23 cellular contexts compared by ENCODE assay signal in the genomic region with DNA sequence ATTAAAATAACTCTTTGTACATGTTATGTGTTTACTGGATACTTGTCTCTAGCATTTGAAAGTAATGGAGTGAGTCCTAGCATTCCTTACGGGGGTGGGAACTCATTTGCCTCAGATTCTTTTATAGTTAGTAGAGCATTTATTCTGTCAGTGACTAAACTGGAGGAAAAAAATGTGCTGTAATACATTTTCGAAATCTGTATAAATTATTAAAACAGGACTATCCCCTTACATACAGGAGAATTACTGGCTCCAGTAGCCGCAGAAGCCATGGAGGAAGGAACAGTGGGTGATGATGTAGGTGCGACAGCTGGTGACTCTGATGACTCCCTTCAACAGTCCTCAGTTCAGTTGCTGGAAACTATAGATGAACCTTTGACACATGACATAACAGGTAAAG.
DNase-seq lines count a peak whose midpoint lies in the region; ATAC-seq and TF ChIP-seq lines count a peak whose summit lies in the region.
"Had no signal": no experiment of that assay in that cellular context is flagged by ENCODE, and none has a peak within 500 bp of the region (broad histone marks: within the 10 kb centered on the region; RNA-seq: fewer than 3 reads in every experiment).

No MANE protein-coding gene starts in this region.

- no peaks in the 10 kb centered on the region for H3K9me3 Mint-ChIP-seq in chondrocyte (ENCODE audit: low read depth)
- peaks cover 0 to 1% (median 0%) of the 10 kb centered on the region in 11 donors for H3K9me3 Mint-ChIP-seq in naive thymus-derived CD4-positive, alpha-beta T cell
- no peaks in the 10 kb centered on the region for H3K9me3 Mint-ChIP-seq in stimulated activated effector memory CD8-positive, alpha-beta T cell treated with anti-CD3 and anti-CD28 coated beads, Interleukin-12 subunit alpha, Interleukin-12 subunit beta, amount 100 ng/mL, for 72 hours
- H3K9me3 Mint-ChIP-seq: activated naive CD8-positive, alpha-beta T cell treated with anti-CD3 and anti-CD28 coated beads, Interleukin-2, amount 50 U/mL, for 24 hours; central memory CD8-positive, alpha-beta T cell; effector memory CD8-positive, alpha-beta T cell; neural crest cell had no signal

- in situ Hi-C loops in ACHN (cut with HindIII; ENCODE audit: low pct_ligation_motif_present, low pct_unique_long_range_greater_than_20kb, low sequenced_read_pairs), result no loop called here

- no peak overlapping the region for H3K27ac ChIP-seq in naive thymus-derived CD4-positive, alpha-beta T cell (ENCODE audit: low read depth, low read length)
- H3K27ac ChIP-seq: foreskin keratinocyte, prostate gland had no signal

- H3K36me3 Mint-ChIP-seq in chondrocyte (ENCODE audit: low read depth), result peaks cover 16% of the 10 kb centered on the region
- H3K36me3 Mint-ChIP-seq in naive thymus-derived CD4-positive, alpha-beta T cell, result peaks cover 4 to 52% (median 35%) of the 10 kb centered on the region in 5 donors
- H3K36me3 Mint-ChIP-seq in stimulated activated effector memory CD8-positive, alpha-beta T cell treated with anti-CD3 and anti-CD28 coated beads, Interleukin-12 subunit alpha, Interleukin-12 subunit beta, amount 100 ng/mL, for 72 hours, result peaks cover 99% of the 10 kb centered on the region

- intact Hi-C loops in naive thymus-derived CD4-positive, alpha-beta T cell (cut with micrococcal nuclease), result loop anchor here in 1 of 2 donors (5.0 kb wide), 1 partner anchor 37 kb away; no protein-coding TSS in a partner anchor

- DNase-seq in ACHN (peak; percentile 13), HCEC 1CT (peak; percentile 30), chondrocyte (ENCODE audit: low spot score) (no peak), kidney tubule cell (ENCODE audit: low spot score) (peak; percentile 6), mesenteric fat pad (ENCODE audit: low spot score) (no peak)
- DNase-seq in naive thymus-derived CD4-positive, alpha-beta T cell, result no peak
- no peak for DNase-seq in stimulated activated effector memory CD8-positive, alpha-beta T cell treated with anti-CD3 and anti-CD28 coated beads, Interleukin-12 subunit alpha, Interleukin-12 subunit beta, amount 100 ng/mL, for 72 hours (ENCODE audit: low spot score in 2 of 2)
- DNase-seq: 8988T; activated CD4-positive, alpha-beta T cell treated with anti-CD3 and anti-CD28 coated beads, Interleukin-2, amount 50 U/mL, for 1 hour; activated CD8-positive, alpha-beta memory T cell treated with anti-CD3 and anti-CD28 coated beads, Interleukin-2, amount 50 U/mL, for 4 hours; activated effector memory CD4-positive, alpha-beta T cell treated with Interleukin-2 at 50 U/mL for 16 hours; activated naive CD8-positive, alpha-beta T cell treated with anti-CD3 and anti-CD28 coated beads, Interleukin-2, amount 50 U/mL, for 24 hours; effector memory CD8-positive, alpha-beta T cell; KG1; mesendoderm; NCI-H1092; NCI-H2029; stimulated activated CD4-positive, alpha-beta T cell treated with anti-CD3 and anti-CD28 coated beads, Interleukin-4, amount 100 ng/mL, for 4 hours had no signal

- H3K4me3 Mint-ChIP-seq in chondrocyte (ENCODE audit: unreplicated experiment), result no peak overlapping the region
- H3K4me3 Mint-ChIP-seq in naive thymus-derived CD4-positive, alpha-beta T cell, result no peak overlapping the region
- H3K4me3 Mint-ChIP-seq in stimulated activated effector memory CD8-positive, alpha-beta T cell treated with anti-CD3 and anti-CD28 coated beads, Interleukin-12 subunit alpha, Interleukin-12 subunit beta, amount 100 ng/mL, for 72 hours, result no peak overlapping the region
- H3K4me3 Mint-ChIP-seq: activated naive CD8-positive, alpha-beta T cell treated with anti-CD3 and anti-CD28 coated beads, Interleukin-2, amount 50 U/mL, for 24 hours; central memory CD8-positive, alpha-beta T cell; effector memory CD8-positive, alpha-beta T cell; neural crest cell had no signal

- H3K4me3 ChIP-seq in naive thymus-derived CD4-positive, alpha-beta T cell (ENCODE audit: low read length), result no peak overlapping the region
- H3K4me3 ChIP-seq: prostate gland had no signal

- no peak for TF ChIP-seq CTCF in chondrocyte (IDR thresholded peaks at IDR 0.05)

- H3K4me1 Mint-ChIP-seq in chondrocyte (ENCODE audit: low read depth), result peaks cover 30% of the 10 kb centered on the region
- H3K4me1 Mint-ChIP-seq in naive thymus-derived CD4-positive, alpha-beta T cell, result peaks cover 0 to 2% (median 0%) of the 10 kb centered on the region in 7 donors
- H3K4me1 Mint-ChIP-seq in stimulated activated effector memory CD8-positive, alpha-beta T cell treated with anti-CD3 and anti-CD28 coated beads, Interleukin-12 subunit alpha, Interleukin-12 subunit beta, amount 100 ng/mL, for 72 hours, result no peaks in the 10 kb centered on the region
- H3K4me1 Mint-ChIP-seq: neural crest cell had no signal

- no peaks in the 10 kb centered on the region for H3K27me3 ChIP-seq in naive thymus-derived CD4-positive, alpha-beta T cell (ENCODE audit: control insufficient read depth in 2 of 2, insufficient read depth in 2 of 2, low read length in 2 of 2)
- H3K27me3 ChIP-seq: foreskin keratinocyte had no signal

- POLR2A ChIA-PET in naive thymus-derived CD4-positive, alpha-beta T cell (lab: Charles Lee), result no interaction called here

- H3K9me3 ChIP-seq in naive thymus-derived CD4-positive, alpha-beta T cell (ENCODE audit: control insufficient read depth in 2 of 3, low read length in 3 of 3), result no peaks in the 10 kb centered on the region
- H3K9me3 ChIP-seq: prostate gland had no signal

- peaks cover 0 to 68% (median 15%) of the 10 kb centered on the region in 3 experiments for H3K36me3 ChIP-seq in naive thymus-derived CD4-positive, alpha-beta T cell (ENCODE audit: control insufficient read depth in 2 of 3, insufficient read depth in 3 of 3, low read length in 3 of 3)

- ATAC-seq in GM19324 (IDR thresholded peaks at IDR 0.05; ENCODE audit: low FRiP score, unreplicated experiment), result no peak
- no peak for ATAC-seq in naive thymus-derived CD4-positive, alpha-beta T cell
- ATAC-seq in stimulated activated effector memory CD8-positive, alpha-beta T cell treated with anti-CD3 and anti-CD28 coated beads, Interleukin-12 subunit alpha, Interleukin-12 subunit beta, amount 100 ng/mL, for 72 hours, result no peak
- ATAC-seq: activated naive CD8-positive, alpha-beta T cell treated with anti-CD3 and anti-CD28 coated beads, Interleukin-2, amount 50 U/mL, for 24 hours; effector memory CD8-positive, alpha-beta T cell; foreskin keratinocyte had no signal

- H3K4me1 ChIP-seq in naive thymus-derived CD4-positive, alpha-beta T cell (ENCODE audit: control insufficient read depth in 2 of 2, insufficient read depth in 2 of 2, low read length in 2 of 2), result no peaks in the 10 kb centered on the region
- H3K4me1 ChIP-seq: foreskin keratinocyte, prostate gland had no signal

- CTCF ChIA-PET in naive thymus-derived CD4-positive, alpha-beta T cell (lab: Charles Lee), result no interaction called here

- H3K27ac Mint-ChIP-seq in chondrocyte (ENCODE audit: unreplicated experiment), result peak overlapping the region; percentile 79
- peak overlapping the region in 2 of 9 donors; percentile 44 to 56 for H3K27ac Mint-ChIP-seq in naive thymus-derived CD4-positive, alpha-beta T cell
- no peak overlapping the region for H3K27ac Mint-ChIP-seq in stimulated activated effector memory CD8-positive, alpha-beta T cell treated with anti-CD3 and anti-CD28 coated beads, Interleukin-12 subunit alpha, Interleukin-12 subunit beta, amount 100 ng/mL, for 72 hours
- H3K27ac Mint-ChIP-seq: activated naive CD8-positive, alpha-beta T cell treated with anti-CD3 and anti-CD28 coated beads, Interleukin-2, amount 50 U/mL, for 24 hours; effector memory CD8-positive, alpha-beta T cell had no signal

- no peaks in the 10 kb centered on the region for H3K27me3 Mint-ChIP-seq in chondrocyte (ENCODE audit: low read depth)
- no peaks in the 10 kb centered on the region for H3K27me3 Mint-ChIP-seq in naive thymus-derived CD4-positive, alpha-beta T cell
- H3K27me3 Mint-ChIP-seq: activated naive CD8-positive, alpha-beta T cell treated with anti-CD3 and anti-CD28 coated beads, Interleukin-2, amount 50 U/mL, for 24 hours; central memory CD8-positive, alpha-beta T cell; effector memory CD8-positive, alpha-beta T cell had no signal

Comparison
In these comparisons a context has a peak if more than half of its experiments do, and no peak if none do; other contexts are left out.
1. DNase-seq: peak in ACHN (single experiment), HCEC 1CT (single experiment) and kidney tubule cell (single experiment); none in chondrocyte (single experiment), mesenteric fat pad (single experiment), naive thymus-derived CD4-positive, alpha-beta T cell (0 of 9) and stimulated activated effector memory CD8-positive, alpha-beta T cell treated with anti-CD3 and anti-CD28 coated beads, Interleukin-12 subunit alpha, Interleukin-12 subunit beta, amount 100 ng/mL, for 72 hours (0 of 2).